ENCODE assay signal across 15 cellular contexts in the genomic region with DNA sequence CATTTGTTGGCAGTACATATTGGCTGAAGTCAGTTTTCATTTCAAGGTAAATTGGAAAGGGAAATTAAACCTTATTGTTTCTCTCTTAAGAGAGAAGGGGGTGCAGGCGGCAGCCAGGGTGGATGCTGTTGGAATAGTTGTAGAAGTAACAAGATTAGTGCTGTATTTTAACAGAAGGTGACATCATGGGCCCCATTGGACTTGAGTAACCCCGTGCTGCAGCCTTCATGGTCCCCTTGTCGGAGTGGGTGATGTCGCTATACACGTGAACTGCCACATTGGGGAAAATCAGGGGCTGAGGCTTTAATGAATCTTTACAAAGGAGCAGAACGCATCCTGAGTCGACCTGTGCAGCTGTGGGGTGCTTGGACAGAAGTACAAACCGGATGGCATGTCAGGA. TPM values are rescaled to one million over a fixed set of nuclear protein-coding genes. Genes with fewer than 3 reads are reported as not detected.
DNase-seq lines count a peak whose midpoint lies in the region; ATAC-seq, FAIRE-seq and TF ChIP-seq lines count a peak whose summit lies in the region.
"Had no signal": no experiment of that assay in that cellular context is flagged by ENCODE, and none has a peak within 500 bp of the region (broad histone marks: within the 10 kb centered on the region; RNA-seq: fewer than 3 reads in every experiment).

No MANE protein-coding gene starts in this region.

- no peaks in the 10 kb centered on the region for H3K27me3 ChIP-seq in BLaER1 treated with 17β-estradiol and CSF1 and Interleukin-3, amounts not matched to agents 10 nM and 100 nM
- no peaks in the 10 kb centered on the region for H3K27me3 ChIP-seq in DOHH2 (ENCODE audit: control insufficient read depth, low read length)
- H3K27me3 ChIP-seq: colonic mucosa, heart left ventricle had no signal

- H3K9ac ChIP-seq in BLaER1 treated with 17β-estradiol and CSF1 and Interleukin-3, amounts not matched to agents 10 nM and 100 nM: peak overlapping the region in 5 of 11 experiments; percentile 3 to 86 (median 12); a peak in 5 of 22 replicates

- no peak for FAIRE-seq in HTR-8/SVneo (lab: Jason Lieb, UNC)

- TF ChIP-seq CTCF in DOHH2 (IDR thresholded peaks at IDR 0.05; ENCODE audit: low read depth, low read length, poor library complexity, severe bottlenecking): no peak
- TF ChIP-seq CTCF in WTC11 (IDR thresholded peaks at IDR 0.05): no peak

- peaks cover 43% of the 10 kb centered on the region for H3K79me2 ChIP-seq in DOHH2 (ENCODE audit: control insufficient read depth, low read length)

- CTCF ChIA-PET in WTC11 (lab: Charles Lee): interaction anchor here (1.1 to 2.4 kb wide), 3 partner anchors 20 to 42 kb away, joined by 4 to 6 read pairs (median 6); no protein-coding TSS in a partner anchor

- H3K27ac Mint-ChIP-seq in WTC11 (peak overlapping the region; percentile 68), immature natural killer cell (peak overlapping the region in 5 of 6 donors; percentile 10 to 76 (median 43))

- peaks cover 49 to 86% (median 77%) of the 10 kb centered on the region in 10 experiments for H3K4me1 ChIP-seq in BLaER1 treated with 17β-estradiol and CSF1 and Interleukin-3, amounts not matched to agents 10 nM and 100 nM
- peaks cover 35% of the 10 kb centered on the region for H3K4me1 ChIP-seq in DOHH2 (ENCODE audit: control insufficient read depth, low read length)

- peaks cover 0 to 53% (median 6%) of the 10 kb centered on the region in 11 experiments; a peak in 8 of 22 replicates for H4K20me1 ChIP-seq in BLaER1 treated with 17β-estradiol and CSF1 and Interleukin-3, amounts not matched to agents 10 nM and 100 nM
- H4K20me1 ChIP-seq in DOHH2 (ENCODE audit: control insufficient read depth, insufficient read depth, low read depth, low read length): no peaks in the 10 kb centered on the region

- H3K9me3 ChIP-seq in BLaER1 treated with 17β-estradiol and CSF1 and Interleukin-3, amounts not matched to agents 10 nM and 100 nM (replicated peaks in 1 of 11): peaks cover 0 to 7% (median 0%) of the 10 kb centered on the region in 11 experiments; a peak in 2 of 22 replicates
- H3K9me3 ChIP-seq in DOHH2 (ENCODE audit: control insufficient read depth, insufficient read depth, low read length): no peaks in the 10 kb centered on the region
- H3K9me3 ChIP-seq: colonic mucosa, heart left ventricle, mucosa of descending colon had no signal

- no peak for ATAC-seq in WTC11
- no peak for ATAC-seq in HG02759 (IDR thresholded peaks at IDR 0.05; ENCODE audit: unreplicated experiment)
- ATAC-seq in GM18907 (IDR thresholded peaks at IDR 0.05; ENCODE audit: unreplicated experiment): no peak
- ATAC-seq: heart left ventricle, mucosa of descending colon had no signal

- DNase-seq in WTC11 (ENCODE audit: low spot score) (no peak), immature natural killer cell (no peak), NCI-H446 (lab: John Stamatoyannopoulos, UW) (no peak), HTR-8/SVneo (ENCODE audit: insufficient read length, low spot score) (no peak)
- DNase-seq: colonic mucosa, erythroblast, heart left ventricle, MM.1S, mucosa of descending colon, NCI-H2029, T1000 had no signal

- peak overlapping the region in 4 of 10 experiments; percentile 81 to 96 (median 89); a peak in 7 of 20 replicates for H3K4me3 ChIP-seq in BLaER1 treated with 17β-estradiol and CSF1 and Interleukin-3, amounts not matched to agents 10 nM and 100 nM
- H3K4me3 ChIP-seq in DOHH2 (ENCODE audit: low read length): no peak overlapping the region
- H3K4me3 ChIP-seq: colonic mucosa, heart left ventricle, mucosa of descending colon had no signal

- H3K4me3 Mint-ChIP-seq in WTC11: no peak overlapping the region
- peak overlapping the region in 1 of 5 donors; percentile 5 for H3K4me3 Mint-ChIP-seq in immature natural killer cell

- H3F3A ChIP-seq in DOHH2 (ENCODE audit: control insufficient read depth, insufficient read depth): peaks cover 3% of the 10 kb centered on the region

- POLR2A ChIA-PET in WTC11 (lab: Charles Lee): interaction anchor here (0.7 kb wide), 1 partner anchor 15 kb away, joined by 4 read pairs; no protein-coding TSS in a partner anchor

- H3K36me3 Mint-ChIP-seq in WTC11 (peaks cover 17% of the 10 kb centered on the region), immature natural killer cell (no peaks in the 10 kb centered on the region)

- peak overlapping the region in 10 of 11 experiments; percentile 6 to 82 (median 42); a peak in 13 of 22 replicates for H3K27ac ChIP-seq in BLaER1 treated with 17β-estradiol and CSF1 and Interleukin-3, amounts not matched to agents 10 nM and 100 nM
- no peak overlapping the region for H3K27ac ChIP-seq in DOHH2 (ENCODE audit: low read depth, low read length)
- H3K27ac ChIP-seq: colonic mucosa had no signal

- H3K27me3 Mint-ChIP-seq in WTC11 (ENCODE audit: low read depth) (peaks cover 3% of the 10 kb centered on the region; the same call in 1 of the 2 replicates), immature natural killer cell (ENCODE audit: low read depth in 3 of 3) (peaks cover 0 to 6% (median 2%) of the 10 kb centered on the region in 3 donors)

- H3K9me2 ChIP-seq in DOHH2 (replicated peaks; ENCODE audit: control insufficient read depth, low read length): no peaks in the 10 kb centered on the region

- H3K4me2 ChIP-seq in BLaER1 treated with 17β-estradiol and CSF1 and Interleukin-3, amounts not matched to agents 10 nM and 100 nM: peak overlapping the region; percentile 58 to 97 (median 83)
- H3K4me2 ChIP-seq in DOHH2 (ENCODE audit: low read length): peak overlapping the region; percentile 1; the same call in 1 of the 2 replicates

- peaks cover 22 to 41% (median 29%) of the 10 kb centered on the region in 11 experiments for H3K36me3 ChIP-seq in BLaER1 treated with 17β-estradiol and CSF1 and Interleukin-3, amounts not matched to agents 10 nM and 100 nM
- H3K36me3 ChIP-seq in DOHH2 (ENCODE audit: control insufficient read depth, low read length): peaks cover 5% of the 10 kb centered on the region; the same call in 1 of the 2 replicates
- H3K36me3 ChIP-seq: colonic mucosa had no signal

- H3K4me1 Mint-ChIP-seq in WTC11 (peaks cover 11% of the 10 kb centered on the region), immature natural killer cell (peaks cover 54 to 62% of the 10 kb centered on the region in 2 donors)

- H3K9me3 Mint-ChIP-seq in WTC11 (no peaks in the 10 kb centered on the region), immature natural killer cell (no peaks in the 10 kb centered on the region)

TF ChIP-seq in WTC11, 78 proteins besides CTCF, POLR2A, EP300 and RAD21 (continues in another document):
- TF ChIP-seq MXD4 (CRISPR knock-in tag; IDR thresholded peaks at IDR 0.05; ENCODE audit: borderline replicate concordance) (no peak), JAZF1 (CRISPR knock-in tag; IDR thresholded peaks at IDR 0.05) (no peak)
- TF ChIP-seq, protein P1, sequence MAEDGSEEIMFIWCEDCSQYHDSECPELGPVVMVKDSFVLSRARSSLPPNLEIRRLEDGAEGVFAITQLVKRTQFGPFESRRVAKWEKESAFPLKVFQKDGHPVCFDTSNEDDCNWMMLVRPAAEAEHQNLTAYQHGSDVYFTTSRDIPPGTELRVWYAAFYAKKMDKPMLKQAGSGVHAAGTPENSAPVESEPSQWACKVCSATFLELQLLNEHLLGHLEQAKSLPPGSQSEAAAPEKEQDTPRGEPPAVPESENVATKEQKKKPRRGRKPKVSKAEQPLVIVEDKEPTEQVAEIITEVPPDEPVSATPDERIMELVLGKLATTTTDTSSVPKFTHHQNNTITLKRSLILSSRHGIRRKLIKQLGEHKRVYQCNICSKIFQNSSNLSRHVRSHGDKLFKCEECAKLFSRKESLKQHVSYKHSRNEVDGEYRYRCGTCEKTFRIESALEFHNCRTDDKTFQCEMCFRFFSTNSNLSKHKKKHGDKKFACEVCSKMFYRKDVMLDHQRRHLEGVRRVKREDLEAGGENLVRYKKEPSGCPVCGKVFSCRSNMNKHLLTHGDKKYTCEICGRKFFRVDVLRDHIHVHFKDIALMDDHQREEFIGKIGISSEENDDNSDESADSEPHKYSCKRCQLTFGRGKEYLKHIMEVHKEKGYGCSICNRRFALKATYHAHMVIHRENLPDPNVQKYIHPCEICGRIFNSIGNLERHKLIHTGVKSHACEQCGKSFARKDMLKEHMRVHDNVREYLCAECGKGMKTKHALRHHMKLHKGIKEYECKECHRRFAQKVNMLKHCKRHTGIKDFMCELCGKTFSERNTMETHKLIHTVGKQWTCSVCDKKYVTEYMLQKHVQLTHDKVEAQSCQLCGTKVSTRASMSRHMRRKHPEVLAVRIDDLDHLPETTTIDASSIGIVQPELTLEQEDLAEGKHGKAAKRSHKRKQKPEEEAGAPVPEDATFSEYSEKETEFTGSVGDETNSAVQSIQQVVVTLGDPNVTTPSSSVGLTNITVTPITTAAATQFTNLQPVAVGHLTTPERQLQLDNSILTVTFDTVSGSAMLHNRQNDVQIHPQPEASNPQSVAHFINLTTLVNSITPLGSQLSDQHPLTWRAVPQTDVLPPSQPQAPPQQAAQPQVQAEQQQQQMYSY (CRISPR knock-in tag; IDR thresholded peaks at IDR 0.05): no peak
- TF ChIP-seq, protein P2, sequence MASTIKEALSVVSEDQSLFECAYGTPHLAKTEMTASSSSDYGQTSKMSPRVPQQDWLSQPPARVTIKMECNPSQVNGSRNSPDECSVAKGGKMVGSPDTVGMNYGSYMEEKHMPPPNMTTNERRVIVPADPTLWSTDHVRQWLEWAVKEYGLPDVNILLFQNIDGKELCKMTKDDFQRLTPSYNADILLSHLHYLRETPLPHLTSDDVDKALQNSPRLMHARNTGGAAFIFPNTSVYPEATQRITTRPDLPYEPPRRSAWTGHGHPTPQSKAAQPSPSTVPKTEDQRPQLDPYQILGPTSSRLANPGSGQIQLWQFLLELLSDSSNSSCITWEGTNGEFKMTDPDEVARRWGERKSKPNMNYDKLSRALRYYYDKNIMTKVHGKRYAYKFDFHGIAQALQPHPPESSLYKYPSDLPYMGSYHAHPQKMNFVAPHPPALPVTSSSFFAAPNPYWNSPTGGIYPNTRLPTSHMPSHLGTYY (CRISPR knock-in tag; IDR thresholded peaks at IDR 0.05): no peak
- TF ChIP-seq, protein P3, sequence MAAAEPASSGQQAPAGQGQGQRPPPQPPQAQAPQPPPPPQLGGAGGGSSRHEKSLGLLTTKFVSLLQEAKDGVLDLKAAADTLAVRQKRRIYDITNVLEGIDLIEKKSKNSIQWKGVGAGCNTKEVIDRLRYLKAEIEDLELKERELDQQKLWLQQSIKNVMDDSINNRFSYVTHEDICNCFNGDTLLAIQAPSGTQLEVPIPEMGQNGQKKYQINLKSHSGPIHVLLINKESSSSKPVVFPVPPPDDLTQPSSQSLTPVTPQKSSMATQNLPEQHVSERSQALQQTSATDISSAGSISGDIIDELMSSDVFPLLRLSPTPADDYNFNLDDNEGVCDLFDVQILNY (CRISPR knock-in tag; IDR thresholded peaks at IDR 0.05): no peak

RNA-seq across cellular contexts. Expression of a gene that starts 3.2 kb away (rescaled TPM):
- total RNA-seq in WTC11 (2021): 19.3 to 24.5 TPM (median 20.1 TPM) in 3 replicates
- 10 to 100 TPM; 37.1 to 44.7 (median 41.2) TPM for polyA plus RNA-seq in immature natural killer cell

RNA-seq across cellular contexts. Expression of a gene that starts 9.4 kb away (rescaled TPM):
- 162 to 167 TPM (median 165 TPM) in 3 replicates for total RNA-seq in WTC11 (2021)
- polyA plus RNA-seq in immature natural killer cell: 10 to 100 TPM; 19.3 to 30.0 (median 27.0) TPM
